Comparison of ENCODE assay signal across 28 cellular contexts in the genomic region with DNA sequence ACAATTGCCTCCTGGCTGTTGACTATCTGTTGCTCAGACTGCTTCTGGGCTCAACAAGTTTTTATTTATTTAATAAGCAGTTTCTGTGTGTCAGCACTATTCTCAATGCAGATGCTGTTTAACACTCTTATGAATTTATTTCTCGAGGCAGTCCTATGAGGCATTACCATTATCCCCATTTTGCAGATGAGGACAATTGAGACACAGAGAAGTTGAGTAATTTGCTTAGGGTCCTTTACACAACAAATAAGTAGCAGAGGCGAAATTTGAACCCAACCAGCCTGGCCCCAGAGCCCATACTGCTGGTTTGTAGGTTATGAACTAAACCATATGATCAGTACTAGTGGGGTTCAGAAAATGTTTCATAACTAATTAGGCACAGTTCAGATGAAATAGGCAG. TPM values are rescaled to one million over a fixed set of nuclear protein-coding genes. Genes with fewer than 3 reads are reported as not detected.
A peak's percentile ranks its signal among the peaks of the same experiment; 100 is the strongest.
DNase-seq lines count a peak whose midpoint lies in the region; ATAC-seq, FAIRE-seq and TF ChIP-seq lines count a peak whose summit lies in the region.
"Had no signal": no experiment of that assay in that cellular context is flagged by ENCODE, and none has a peak within 500 bp of the region (broad histone marks: within the 10 kb centered on the region; RNA-seq: fewer than 3 reads in every experiment).

No MANE protein-coding gene starts in this region.

- peaks cover 0 to 12% (median 0%) of the 10 kb centered on the region in 5 donors for H3K36me3 Mint-ChIP-seq in naive thymus-derived CD4-positive, alpha-beta T cell
- H3K36me3 Mint-ChIP-seq: CD14-positive monocyte; CD4-positive, alpha-beta memory T cell; CD4-positive, CD25-positive, alpha-beta regulatory T cell had no signal

- H3K27ac ChIP-seq in HepG2 (ENCODE audit: extremely low read length, insufficient read depth, low read length) (no peak overlapping the region), right lobe of liver (no peak overlapping the region), K562 (ENCODE audit: extremely low read depth, low read depth, low read length) (no peak overlapping the region), esophagus (ENCODE audit: low read depth in 2 of 2, low read length in 1 of 2) (peak overlapping the region; percentile 18 to 74), SK-N-SH (ENCODE audit: low read depth in 2 of 2, low read length in 1 of 2) (no peak overlapping the region)
- H3K27ac ChIP-seq in naive thymus-derived CD4-positive, alpha-beta T cell (ENCODE audit: low read depth, low read length), result no peak overlapping the region
- H3K27ac ChIP-seq: 22Rv1, BLaER1 had no signal

- intact Hi-C loops in HepG2 (cut with micrococcal nuclease; ENCODE audit: unreplicated experiment), result no loop called here
- intact Hi-C loops in right lobe of liver (cut with DNase I), result no loop called here
- intact Hi-C loops in K562 (cut with micrococcal nuclease), result no loop called here
- intact Hi-C loops in naive thymus-derived CD4-positive, alpha-beta T cell (cut with micrococcal nuclease), result no loop called here

- CTCF ChIA-PET in HepG2 (lab: Yijun Ruan, JAX; ENCODE audit: low intra/inter-chr PET ratio, low total read pairs), result no interaction called here
- CTCF ChIA-PET in K562 (lab: Yijun Ruan, JAX; ENCODE audit: low intra/inter-chr PET ratio), result interaction anchor here (1.0 kb wide), 1 partner anchor 268 kb away, joined by 3 read pairs; no protein-coding TSS in a partner anchor
- CTCF ChIA-PET in SK-N-SH (lab: Yijun Ruan, JAX), result no interaction called here
- CTCF ChIA-PET in naive thymus-derived CD4-positive, alpha-beta T cell (lab: Charles Lee), result no interaction called here

- POLR2A ChIA-PET in HepG2 (lab: Yijun Ruan, JAX) (no interaction called here), K562 (lab: Yijun Ruan, JAX) (no interaction called here), SK-N-SH (lab: Yijun Ruan, JAX) (no interaction called here)
- POLR2A ChIA-PET in naive thymus-derived CD4-positive, alpha-beta T cell (lab: Charles Lee), result no interaction called here

- H3K36me3 ChIP-seq in HepG2 (replicated peaks in 1 of 2; ENCODE audit: control insufficient read depth in 1 of 2, insufficient read depth in 2 of 2, low read length in 2 of 2) (no peaks in the 10 kb centered on the region), right lobe of liver (no peaks in the 10 kb centered on the region), K562 (ENCODE audit: control insufficient read depth, insufficient read depth, low read length) (no peaks in the 10 kb centered on the region), esophagus (ENCODE audit: control insufficient read depth in 2 of 2, insufficient read depth in 2 of 2, low read length in 1 of 2) (no peaks in the 10 kb centered on the region), SK-N-SH (replicated peaks in 1 of 2; ENCODE audit: control insufficient read depth in 1 of 2, insufficient read depth in 2 of 2, low read length in 1 of 2) (no peaks in the 10 kb centered on the region)
- no peaks in the 10 kb centered on the region for H3K36me3 ChIP-seq in naive thymus-derived CD4-positive, alpha-beta T cell (ENCODE audit: control insufficient read depth in 2 of 3, insufficient read depth in 3 of 3, low read length in 3 of 3)
- H3K36me3 ChIP-seq: BE2C, BLaER1 had no signal

- H3K9ac ChIP-seq in HepG2 (ENCODE audit: insufficient read depth, low read depth, low read length) (no peak overlapping the region), K562 (ENCODE audit: insufficient read depth in 1 of 2, low read depth in 2 of 2, low read length in 2 of 2) (no peak overlapping the region), SK-N-SH (no peak overlapping the region)
- H3K9ac ChIP-seq: BLaER1 had no signal

- no peak overlapping the region for H3K4me3 Mint-ChIP-seq in naive thymus-derived CD4-positive, alpha-beta T cell
- H3K4me3 Mint-ChIP-seq: CD14-positive monocyte; CD4-positive, alpha-beta memory T cell; CD4-positive, CD25-positive, alpha-beta regulatory T cell; CD8-positive, alpha-beta memory T cell had no signal

- no peaks in the 10 kb centered on the region for H3K9me3 Mint-ChIP-seq in naive thymus-derived CD4-positive, alpha-beta T cell
- H3K9me3 Mint-ChIP-seq: CD4-positive, alpha-beta memory T cell; CD8-positive, alpha-beta memory T cell had no signal

- H3K9me2 ChIP-seq in SK-N-SH, result no peaks in the 10 kb centered on the region

- BruUV-seq in HepG2 (replicated peaks; lab: Mats Ljungman, UMichigan), result no TSS peak
- no TSS peak for BruUV-seq in K562 (replicated peaks; lab: Mats Ljungman, UMichigan)

- TF ChIP-seq POLR2A in HepG2 (IDR thresholded peaks at IDR 0.05; ENCODE audit: insufficient read depth in 1 of 2, low read depth in 2 of 2, low read length in 2 of 2) (no peak), right lobe of liver (IDR thresholded peaks at IDR 0.05) (no peak), K562 (conservative IDR thresholded peaks at IDR 0.05) (no peak)

- H3K4me2 ChIP-seq in HepG2 (ENCODE audit: low read depth, low read length), result no peak overlapping the region
- no peak overlapping the region for H3K4me2 ChIP-seq in K562 (ENCODE audit: insufficient read depth, low read length)
- H3K4me2 ChIP-seq in SK-N-SH, result no peak overlapping the region
- H3K4me2 ChIP-seq: BLaER1 had no signal

- no peak overlapping the region for H3K4me3 ChIP-seq in HepG2 (replicated peaks in 1 of 3; ENCODE audit: insufficient read depth in 1 of 3, low read depth in 2 of 3, low read length in 3 of 3)
- H3K4me3 ChIP-seq in right lobe of liver, result no peak overlapping the region
- no peak overlapping the region for H3K4me3 ChIP-seq in K562
- H3K4me3 ChIP-seq in esophagus (ENCODE audit: low read depth in 1 of 2, low read length in 2 of 2), result no peak overlapping the region
- H3K4me3 ChIP-seq in SK-N-SH (ENCODE audit: low read depth in 2 of 2, low read length in 1 of 2), result no peak overlapping the region
- no peak overlapping the region for H3K4me3 ChIP-seq in naive thymus-derived CD4-positive, alpha-beta T cell (ENCODE audit: low read length)
- H3K4me3 ChIP-seq: BLaER1, GM12878 had no signal

- no peaks in the 10 kb centered on the region for H3K4me1 Mint-ChIP-seq in naive thymus-derived CD4-positive, alpha-beta T cell
- H3K4me1 Mint-ChIP-seq: CD14-positive monocyte; CD4-positive, alpha-beta memory T cell; CD4-positive, CD25-positive, alpha-beta regulatory T cell; CD8-positive, alpha-beta memory T cell had no signal

- H3K27me3 ChIP-seq in HepG2 (ENCODE audit: control insufficient read depth in 1 of 2, insufficient read depth in 2 of 2, low read length in 2 of 2) (no peaks in the 10 kb centered on the region), right lobe of liver (no peaks in the 10 kb centered on the region), K562 (ENCODE audit: control insufficient read depth in 2 of 2, insufficient read depth in 2 of 2, low read length in 2 of 2) (no peaks in the 10 kb centered on the region), esophagus (ENCODE audit: control insufficient read depth in 1 of 2, insufficient read depth in 2 of 2, low read length in 2 of 2) (no peaks in the 10 kb centered on the region), SK-N-SH (ENCODE audit: insufficient read depth) (peaks cover 3% of the 10 kb centered on the region; the same call in 1 of the 2 replicates)
- no peaks in the 10 kb centered on the region for H3K27me3 ChIP-seq in naive thymus-derived CD4-positive, alpha-beta T cell (ENCODE audit: control insufficient read depth in 2 of 2, insufficient read depth in 2 of 2, low read length in 2 of 2)
- H3K27me3 ChIP-seq: BE2C, BLaER1 had no signal

- no peaks in the 10 kb centered on the region for H3K9me1 ChIP-seq in K562 (ENCODE audit: control insufficient read depth, insufficient read depth, low read length)

- ATAC-seq in HepG2 (no peak), right lobe of liver (no peak), K562 (no peak), GM18868 (IDR thresholded peaks at IDR 0.05; ENCODE audit: unreplicated experiment) (no peak)
- no peak for ATAC-seq in naive thymus-derived CD4-positive, alpha-beta T cell
- ATAC-seq: GM12878 had no signal

- DNase-seq in HepG2 (ENCODE audit: low spot score), result no peak
- no peak for DNase-seq in right lobe of liver
- no peak for DNase-seq in K562 (ENCODE audit: extremely low read depth in 1 of 4, low spot score in 3 of 4)
- DNase-seq in SK-N-SH, result no peak
- no peak for DNase-seq in naive thymus-derived CD4-positive, alpha-beta T cell
- DNase-seq: ACHN; BE2C; C1 segment of cervical spinal cord; CD4-positive, alpha-beta memory T cell; CD4-positive, CD25-positive, alpha-beta regulatory T cell; CD8-positive, alpha-beta memory T cell; COR-L47; DMS 273 treated with DMSO at 0.1 percent for 48 hours; DMS153; DMS53; DMS79; DND-41; EL; GDM1 had no signal

- no peaks in the 10 kb centered on the region for H3K9me3 ChIP-seq in HepG2 (ENCODE audit: low read length)
- no peaks in the 10 kb centered on the region for H3K9me3 ChIP-seq in right lobe of liver
- H3K9me3 ChIP-seq in K562 (replicated peaks; ENCODE audit: control insufficient read depth, insufficient read depth, low read depth, low read length), result no peaks in the 10 kb centered on the region
- no peaks in the 10 kb centered on the region for H3K9me3 ChIP-seq in esophagus (ENCODE audit: control insufficient read depth in 2 of 2, insufficient read depth in 1 of 2, low read depth in 1 of 2, low read length in 1 of 2)
- no peaks in the 10 kb centered on the region for H3K9me3 ChIP-seq in SK-N-SH
- no peaks in the 10 kb centered on the region for H3K9me3 ChIP-seq in naive thymus-derived CD4-positive, alpha-beta T cell (ENCODE audit: control insufficient read depth in 2 of 3, low read length in 3 of 3)
- H3K9me3 ChIP-seq: BE2C, BLaER1 had no signal

- TF ChIP-seq CTCF in HepG2 (CRISPR knock-in tag; IDR thresholded peaks at IDR 0.05) (no peak), right lobe of liver (IDR thresholded peaks at IDR 0.05) (no peak), K562 (IDR thresholded peaks at IDR 0.05 in 2 of 3, conservative IDR thresholded peaks at IDR 0.05 in 1 of 3; ENCODE audit: insufficient read depth in 2 of 3, low read depth in 1 of 3, low read length in 3 of 3) (no peak), SK-N-SH (IDR thresholded peaks at IDR 0.05) (no peak)

- no peak for FAIRE-seq in HepG2 (lab: Jason Lieb, UNC)
- FAIRE-seq in K562 (lab: Jason Lieb, UNC), result no peak
- FAIRE-seq: GM12878, GM12892, GM18507, GM19239 had no signal

- peaks cover 26% of the 10 kb centered on the region for H3K4me1 ChIP-seq in HepG2 (ENCODE audit: insufficient read depth, low read length)
- H3K4me1 ChIP-seq in right lobe of liver, result peaks cover 0 to 34% (median 0%) of the 10 kb centered on the region in 4 donors
- H3K4me1 ChIP-seq in K562 (replicated peaks in 1 of 2; ENCODE audit: control insufficient read depth in 2 of 2, insufficient read depth in 2 of 2, low read length in 2 of 2), result no peaks in the 10 kb centered on the region; a peak in 1 of 5 replicates
- peaks cover 0 to 4% of the 10 kb centered on the region in 2 donors for H3K4me1 ChIP-seq in esophagus (ENCODE audit: control insufficient read depth in 2 of 2, insufficient read depth in 2 of 2, low read length in 1 of 2)
- H3K4me1 ChIP-seq in SK-N-SH (ENCODE audit: control insufficient read depth in 1 of 2, insufficient read depth in 2 of 2, low read depth in 1 of 2, low read length in 1 of 2), result no peaks in the 10 kb centered on the region
- no peaks in the 10 kb centered on the region for H3K4me1 ChIP-seq in naive thymus-derived CD4-positive, alpha-beta T cell (ENCODE audit: control insufficient read depth in 2 of 2, insufficient read depth in 2 of 2, low read length in 2 of 2)
- H3K4me1 ChIP-seq: BE2C, BLaER1 had no signal

- TF ChIP-seq EP300 in HepG2 (IDR thresholded peaks at IDR 0.05; ENCODE audit: low read depth in 2 of 2, low read length in 2 of 2) (no peak), HepG2 (CRISPR knock-in tag; IDR thresholded peaks at IDR 0.05; ENCODE audit: borderline replicate concordance) (no peak), K562 (IDR thresholded peaks at IDR 0.05; ENCODE audit: low read length) (no peak), SK-N-SH (IDR thresholded peaks at IDR 0.05; ENCODE audit: borderline replicate concordance in 1 of 2, low read depth in 1 of 2, low read length in 1 of 2) (no peak)

- H3F3A ChIP-seq in SK-N-SH (replicated peaks; ENCODE audit: insufficient read depth), result no peaks in the 10 kb centered on the region

- H4K20me1 ChIP-seq in HepG2 (ENCODE audit: insufficient read depth, low read length) (no peaks in the 10 kb centered on the region), K562 (replicated peaks; ENCODE audit: control insufficient read depth, insufficient read depth, low read length) (no peaks in the 10 kb centered on the region), SK-N-SH (ENCODE audit: insufficient read depth) (no peaks in the 10 kb centered on the region)
- H4K20me1 ChIP-seq: BLaER1 had no signal

- WGBS in HepG2 (ENCODE audit: low lambda C conversion rate), result 7% methylated on average over 2 of the region's 2 CpGs
- WGBS in right lobe of liver (ENCODE audit: insufficient coverage, low coverage, low lambda C conversion rate, missing lambda C conversion rate), result 64% methylated on average over 2 of the region's 2 CpGs
- 26% methylated on average over 2 of the region's 2 CpGs for WGBS in K562 (ENCODE audit: insufficient coverage, low coverage, missing lambda C conversion rate)
- WGBS in esophagus, 2 donors, result 57 to 58% methylated on average over 2 of the region's 2 CpGs
- 23% methylated on average over 2 of the region's 2 CpGs for WGBS in SK-N-SH (ENCODE audit: low lambda C conversion rate)

- no peaks in the 10 kb centered on the region for H3K79me2 ChIP-seq in HepG2 (ENCODE audit: insufficient read depth, low read length)
- no peaks in the 10 kb centered on the region for H3K79me2 ChIP-seq in K562 (ENCODE audit: control insufficient read depth, insufficient read depth, low read length)
- H3K79me2 ChIP-seq in SK-N-SH (ENCODE audit: insufficient read depth), result no peaks in the 10 kb centered on the region

- TF ChIP-seq RAD21 in HepG2 (CRISPR knock-in tag; IDR thresholded peaks at IDR 0.05) (no peak), K562 (CRISPR knock-in tag; conservative IDR thresholded peaks at IDR 0.05 in 1 of 2, IDR thresholded peaks at IDR 0.05 in 1 of 2) (no peak), SK-N-SH (IDR thresholded peaks at IDR 0.05; ENCODE audit: low read length) (no peak)

- H3K27me3 Mint-ChIP-seq in naive thymus-derived CD4-positive, alpha-beta T cell, result peaks cover 0 to 7% (median 0%) of the 10 kb centered on the region in 5 donors
- H3K27me3 Mint-ChIP-seq: CD4-positive, alpha-beta memory T cell had no signal

- H3K27ac Mint-ChIP-seq in naive thymus-derived CD4-positive, alpha-beta T cell, result no peak overlapping the region
- H3K27ac Mint-ChIP-seq: CD14-positive monocyte; CD4-positive, alpha-beta memory T cell; CD4-positive, CD25-positive, alpha-beta regulatory T cell had no signal

- in situ Hi-C loops in HepG2 (cut with HindIII; ENCODE audit: extremely low pct_ligation_motif_present, low pct_unique_long_range_greater_than_20kb), result no loop called here
- in situ Hi-C loops in K562 (cut with MboI), result no loop called here

- H2AFZ ChIP-seq in HepG2 (ENCODE audit: low read length) (no peak overlapping the region), K562 (ENCODE audit: low read depth, low read length) (no peak overlapping the region), SK-N-SH (ENCODE audit: low read depth) (no peak overlapping the region)

RNA-seq across cellular contexts. Expression of gene APIP, which starts 58.7 kb away (rescaled TPM):
- total RNA-seq in HepG2 (2016; rRNA removed; fragmentation: Illumina TruSeq; extraction: Trizol) (31.0 and 41.8 TPM in 2 replicates), right lobe of liver (10 to 100 TPM in 5 of 6 experiments, 1 to 10 TPM in 1; 9.4 to 19.7 (median 14.5) TPM), K562 (2014; rRNA removed) (49.8 and 63.7 TPM in 2 replicates), K562 (2014; rRNA removed; fragmentation: Illumina TruSeq; extraction: Trizol) (91.4 and 96.8 TPM in 2 replicates), K562 (2015; rRNA removed; fragmentation: Illumina TruSeq; extraction: Trizol) (79.7 and 92.2 TPM in 2 replicates), K562 (2021) (63.8 and 67.4 TPM in 2 replicates)
- total RNA-seq in HepG2 (2016; cell fraction: cytosol; rRNA removed; fragmentation: Illumina TruSeq; extraction: Trizol; ENCODE audit: low read depth), result 9.9 and 10.1 TPM in 2 replicates
- 31.4 and 48.5 TPM in 2 replicates for total RNA-seq in HepG2 (2016; cell fraction: insoluble cytoplasmic fraction; rRNA removed; fragmentation: Illumina TruSeq; extraction: Trizol)
- total RNA-seq in HepG2 (2016; cell fraction: membrane; rRNA removed; fragmentation: Illumina TruSeq; extraction: Trizol), result 14.2 and 15.9 TPM in 2 replicates
- total RNA-seq in HepG2 (2016; cell fraction: nucleus; rRNA removed; fragmentation: Illumina TruSeq; extraction: Trizol), result 15.4 and 16.1 TPM in 2 replicates
- polyA plus RNA-seq in HepG2 (2011; rRNA removed) (10.9 and 16.9 TPM in 2 replicates), K562 (2011; rRNA removed) (49.5 and 65.7 TPM in 2 replicates), K562 (2014; fragmentation: Illumina TruSeq; extraction: Trizol) (66.0 and 76.7 TPM in 2 replicates), K562 (2014; fragmentation: Nextera tagmentation; extraction: Ambion mirVana) (100 to 1,000 TPM; 100 to 110 TPM), K562 (2014; rRNA removed) (80.3 and 82.8 TPM in 2 replicates), esophagus (10 to 100 TPM in 1 of 2 donors, 1 to 10 TPM in 1; 8.5 to 12.5 TPM), SK-N-SH (2012; rRNA removed) (21.3 and 22.5 TPM in 2 replicates)
- polyA plus RNA-seq in HepG2 (2011; cell fraction: cytosol; rRNA removed), result 10.8 and 10.9 TPM in 2 replicates
- 2.8 and 5.2 TPM in 2 replicates for polyA plus RNA-seq in HepG2 (2011; cell fraction: nucleus; rRNA removed)
- polyA plus RNA-seq in HepG2 (2012), result 17.8 and 20.5 TPM in 2 replicates
- 7.2 and 8.5 TPM in 2 replicates for polyA plus RNA-seq in HepG2 (2016; cell fraction: cytosol; fragmentation: Illumina TruSeq; extraction: Trizol; ENCODE audit: low read depth)
- 65.8 and 75.5 TPM in 2 replicates for polyA plus RNA-seq in HepG2 (2016; cell fraction: insoluble cytoplasmic fraction; fragmentation: Illumina TruSeq; extraction: Trizol; ENCODE audit: low read depth)
- 14.5 and 15.3 TPM in 2 replicates for polyA plus RNA-seq in HepG2 (2016; cell fraction: membrane; fragmentation: Illumina TruSeq; extraction: Trizol; ENCODE audit: low read depth)
- 26.8 and 31.3 TPM in 2 replicates for polyA plus RNA-seq in HepG2 (2016; cell fraction: nucleus; fragmentation: Illumina TruSeq; extraction: Trizol; ENCODE audit: insufficient read depth, low read depth)
- polyA minus RNA-seq in HepG2 (2011; rRNA and poly(A)+ RNA removed; ENCODE audit: low replicate concordance), result 3.3 and 3.6 TPM in 2 replicates
- 5.6 and 6.0 TPM in 2 replicates for polyA minus RNA-seq in HepG2 (2011; cell fraction: cytosol; rRNA and poly(A)+ RNA removed)
- 3.0 and 5.3 TPM in 2 replicates for polyA minus RNA-seq in HepG2 (2011; cell fraction: nucleus; rRNA and poly(A)+ RNA removed)
- total RNA-seq in K562 (2011; cell fraction: chromatin; rRNA removed; ENCODE audit: low replicate concordance), result 4.8 and 13.9 TPM in 2 replicates
- 3.8 and 5.9 TPM in 2 replicates for total RNA-seq in K562 (2011; cell fraction: nucleolus; rRNA removed)
- 8.6 and 9.2 TPM in 2 replicates for total RNA-seq in K562 (2011; cell fraction: nucleoplasm; rRNA removed)
- 15.0 and 31.1 TPM in 2 replicates for polyA plus RNA-seq in K562 (2011; cell fraction: cytosol; rRNA removed)
- polyA plus RNA-seq in K562 (2011; cell fraction: nucleus; rRNA removed), result 15.0 and 26.2 TPM in 2 replicates
- polyA plus RNA-seq in K562 (2012), result 53.1 and 71.4 TPM in 2 replicates
- 32.2 and 38.1 TPM in 2 replicates for polyA minus RNA-seq in K562 (2011; rRNA and poly(A)+ RNA removed)
- 21.0 and 22.5 TPM in 2 replicates for polyA minus RNA-seq in K562 (2011; cell fraction: cytosol; rRNA and poly(A)+ RNA removed)
- polyA minus RNA-seq in K562 (2011; cell fraction: nucleus; rRNA and poly(A)+ RNA removed), result 4.8 and 8.4 TPM in 2 replicates
- 26.6 and 39.0 TPM in 2 replicates for polyA plus RNA-seq in SK-N-SH (2012; cell fraction: cytosol; rRNA removed)
- 13.7 and 26.9 TPM in 2 replicates for polyA plus RNA-seq in SK-N-SH (2012; cell fraction: nucleus; rRNA removed)
- total RNA-seq in naive thymus-derived CD4-positive, alpha-beta T cell, result 10 to 100 TPM in 4 of 5 experiments, 1 to 10 TPM in 1; 8.2 to 23.6 (median 17.7) TPM
- 10 to 100 TPM; 14.9 to 18.5 TPM for polyA plus RNA-seq in naive thymus-derived CD4-positive, alpha-beta T cell

RNA-seq across cellular contexts. Expression of gene PDHX, which starts 59.0 kb away (rescaled TPM):
- total RNA-seq in HepG2 (2016; rRNA removed; fragmentation: Illumina TruSeq; extraction: Trizol), result 73.8 and 106 TPM in 2 replicates
- total RNA-seq in HepG2 (2016; cell fraction: cytosol; rRNA removed; fragmentation: Illumina TruSeq; extraction: Trizol; ENCODE audit: low read depth), result 41.6 and 44.1 TPM in 2 replicates
- 72.5 and 104 TPM in 2 replicates for total RNA-seq in HepG2 (2016; cell fraction: insoluble cytoplasmic fraction; rRNA removed; fragmentation: Illumina TruSeq; extraction: Trizol)
- total RNA-seq in HepG2 (2016; cell fraction: membrane; rRNA removed; fragmentation: Illumina TruSeq; extraction: Trizol), result 37.7 and 42.3 TPM in 2 replicates
- total RNA-seq in HepG2 (2016; cell fraction: nucleus; rRNA removed; fragmentation: Illumina TruSeq; extraction: Trizol), result 43.0 and 44.2 TPM in 2 replicates
- 32.9 and 41.0 TPM in 2 replicates for polyA plus RNA-seq in HepG2 (2011; rRNA removed)
- 24.4 and 27.6 TPM in 2 replicates for polyA plus RNA-seq in HepG2 (2011; cell fraction: cytosol; rRNA removed)
- 15.3 and 16.3 TPM in 2 replicates for polyA plus RNA-seq in HepG2 (2011; cell fraction: nucleus; rRNA removed)
- polyA plus RNA-seq in HepG2 (2012), result 35.7 and 57.8 TPM in 2 replicates
- 6.3 and 6.7 TPM in 2 replicates for polyA plus RNA-seq in HepG2 (2016; cell fraction: cytosol; fragmentation: Illumina TruSeq; extraction: Trizol; ENCODE audit: low read depth)
- 95.4 and 97.5 TPM in 2 replicates for polyA plus RNA-seq in HepG2 (2016; cell fraction: insoluble cytoplasmic fraction; fragmentation: Illumina TruSeq; extraction: Trizol; ENCODE audit: low read depth)
- 14.4 and 16.3 TPM in 2 replicates for polyA plus RNA-seq in HepG2 (2016; cell fraction: membrane; fragmentation: Illumina TruSeq; extraction: Trizol; ENCODE audit: low read depth)
- polyA plus RNA-seq in HepG2 (2016; cell fraction: nucleus; fragmentation: Illumina TruSeq; extraction: Trizol; ENCODE audit: insufficient read depth, low read depth), result 43.7 and 45.9 TPM in 2 replicates
- 30.6 and 40.4 TPM in 2 replicates for polyA minus RNA-seq in HepG2 (2011; rRNA and poly(A)+ RNA removed; ENCODE audit: low replicate concordance)
- polyA minus RNA-seq in HepG2 (2011; cell fraction: cytosol; rRNA and poly(A)+ RNA removed), result 38.4 and 43.3 TPM in 2 replicates
- 67.5 and 80.9 TPM in 2 replicates for polyA minus RNA-seq in HepG2 (2011; cell fraction: nucleus; rRNA and poly(A)+ RNA removed)
- total RNA-seq in right lobe of liver, result 10 to 100 TPM; 21.3 to 31.3 (median 28.8) TPM
- total RNA-seq in K562 (2011; cell fraction: chromatin; rRNA removed; ENCODE audit: low replicate concordance), result 20.9 and 58.2 TPM in 2 replicates
- 10.5 and 13.6 TPM in 2 replicates for total RNA-seq in K562 (2011; cell fraction: nucleolus; rRNA removed)
- total RNA-seq in K562 (2011; cell fraction: nucleoplasm; rRNA removed), result 13.7 and 14.1 TPM in 2 replicates
- 23.7 and 28.4 TPM in 2 replicates for total RNA-seq in K562 (2014; rRNA removed)
- 41.3 and 47.6 TPM in 2 replicates for total RNA-seq in K562 (2014; rRNA removed; fragmentation: Illumina TruSeq; extraction: Trizol)
- 38.5 and 38.9 TPM in 2 replicates for total RNA-seq in K562 (2015; rRNA removed; fragmentation: Illumina TruSeq; extraction: Trizol)
- total RNA-seq in K562 (2021), result 35.0 and 41.3 TPM in 2 replicates
- 27.5 and 32.9 TPM in 2 replicates for polyA plus RNA-seq in K562 (2011; rRNA removed)
- 14.9 and 23.2 TPM in 2 replicates for polyA plus RNA-seq in K562 (2011; cell fraction: cytosol; rRNA removed)
- polyA plus RNA-seq in K562 (2011; cell fraction: nucleus; rRNA removed), result 16.6 and 20.2 TPM in 2 replicates
- 25.6 and 31.6 TPM in 2 replicates for polyA plus RNA-seq in K562 (2012)
- 37.9 and 43.5 TPM in 2 replicates for polyA plus RNA-seq in K562 (2014; fragmentation: Illumina TruSeq; extraction: Trizol)
- polyA plus RNA-seq in K562 (2014; fragmentation: Nextera tagmentation; extraction: Ambion mirVana), result 10 to 100 TPM; 20.8 to 31.2 TPM
- 21.6 and 24.0 TPM in 2 replicates for polyA plus RNA-seq in K562 (2014; rRNA removed)
- 54.1 and 64.9 TPM in 2 replicates for polyA minus RNA-seq in K562 (2011; rRNA and poly(A)+ RNA removed)
- 20.7 and 24.3 TPM in 2 replicates for polyA minus RNA-seq in K562 (2011; cell fraction: cytosol; rRNA and poly(A)+ RNA removed)
- polyA minus RNA-seq in K562 (2011; cell fraction: nucleus; rRNA and poly(A)+ RNA removed), result 20.5 and 32.1 TPM in 2 replicates
- 10 to 100 TPM; 13.6 to 13.7 TPM for polyA plus RNA-seq in esophagus
- 14.8 and 19.1 TPM in 2 replicates for polyA plus RNA-seq in SK-N-SH (2012; rRNA removed)
- 18.9 and 22.0 TPM in 2 replicates for polyA plus RNA-seq in SK-N-SH (2012; cell fraction: cytosol; rRNA removed)
- polyA plus RNA-seq in SK-N-SH (2012; cell fraction: nucleus; rRNA removed), result 11.6 and 17.0 TPM in 2 replicates
- total RNA-seq in naive thymus-derived CD4-positive, alpha-beta T cell, result 10 to 100 TPM; 20.0 to 54.1 (median 28.8) TPM
- polyA plus RNA-seq in naive thymus-derived CD4-positive, alpha-beta T cell, result 10 to 100 TPM; 17.8 to 21.7 TPM

Comparison
In these comparisons a context has a peak if more than half of its experiments do, and no peak if none do; other contexts are left out.
1. H3K27ac ChIP-seq: peak in esophagus (2 of 2); none in HepG2 (single experiment), right lobe of liver (0 of 3), K562 (single experiment), SK-N-SH (0 of 2) and naive thymus-derived CD4-positive, alpha-beta T cell (single experiment).
2. Of the 241 proteins assayed by ChIP-seq in both HepG2 and K562: peak only in HepG2: none; only in K562: ADNP and MAFF; in both: none; in neither: 238; mixed calls (peak in some experiments, not most) for 1.